In the genomic region with DNA sequence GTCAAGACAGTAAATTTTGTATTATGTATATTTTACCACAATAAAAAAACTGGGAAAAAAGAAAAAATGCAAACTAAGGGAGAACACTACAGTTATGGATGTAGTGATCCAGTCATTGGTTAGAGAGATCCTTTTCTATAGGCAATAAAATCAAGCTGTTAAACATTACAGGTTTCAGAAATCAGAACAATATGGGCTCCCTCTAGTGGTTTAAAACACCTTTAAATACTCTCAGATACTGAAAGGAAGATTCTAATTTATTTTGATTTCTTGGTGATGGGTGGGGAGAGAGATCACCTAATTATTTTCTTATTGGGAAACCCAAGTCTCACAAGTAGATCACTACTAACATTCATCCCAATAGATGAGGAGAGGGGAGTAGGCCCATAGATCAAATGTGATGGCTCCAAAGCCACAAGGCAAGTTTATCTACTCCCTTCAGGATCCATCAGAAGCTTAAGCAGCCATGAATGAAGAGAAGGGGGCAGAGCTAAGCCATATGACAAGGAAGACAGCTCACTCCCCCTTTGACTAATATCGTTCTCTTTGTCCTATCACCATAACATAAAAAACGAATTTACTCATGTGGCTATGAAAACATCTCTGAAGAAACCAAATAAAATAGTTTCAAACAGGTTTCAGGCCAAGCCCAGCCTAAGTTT, we compare ENCODE assay signal across 8 cellular contexts.
DNase-seq lines count a peak whose midpoint lies in the region; ATAC-seq and TF ChIP-seq lines count a peak whose summit lies in the region.

No MANE protein-coding gene starts in this region.

- no peaks in the 10 kb centered on the region for H3K79me2 ChIP-seq in KMS-11 (ENCODE audit: insufficient read depth, low read depth)

- DNase-seq in DMS114 treated with DMSO at 0.1 percent for 48 hours (lab: John Stamatoyannopoulos, UW; ENCODE audit: unreplicated experiment): peak; percentile 50
- DNase-seq in T-helper 17 cell: no peak
- DNase-seq in glomerular visceral epithelial cell (ENCODE audit: extremely low spot score): peak; percentile 6
- DNase-seq in transverse colon: no peak
- no peak for DNase-seq in aorta
- no peak for DNase-seq in stimulated activated CD4-positive, alpha-beta T cell treated with anti-CD3 and anti-CD28 coated beads, Interleukin-2, amount 100 ng/mL, for 48 hours
- DNase-seq in lower leg skin (ENCODE audit: low spot score in 2 of 2): no peak

- H3K27me3 ChIP-seq in KMS-11 (ENCODE audit: insufficient read depth, low read depth) (no peaks in the 10 kb centered on the region), transverse colon (no peaks in the 10 kb centered on the region), aorta (ENCODE audit: control insufficient read depth in 1 of 2, insufficient read depth in 2 of 2, low read length in 1 of 2) (no peaks in the 10 kb centered on the region)

- H3K4me3 ChIP-seq in KMS-11 (IDR thresholded peaks at IDR 0.05; ENCODE audit: insufficient read depth, low read depth, low read length): no peak overlapping the region
- no peak overlapping the region for H3K4me3 ChIP-seq in transverse colon
- H3K4me3 ChIP-seq in aorta (ENCODE audit: low read length in 2 of 2): no peak overlapping the region
- H3K4me3 ChIP-seq in lower leg skin (ENCODE audit: low read depth, poor library complexity, severe bottlenecking): no peak overlapping the region

- intact Hi-C loops in transverse colon (cut with DNase I; ENCODE audit: low total_unique reads): no loop called here
- intact Hi-C loops in aorta (cut with DNase I): loop anchor here in 1 of 2 donors (10.0 kb wide), 1 partner anchor 338 kb away; no protein-coding TSS in a partner anchor
- intact Hi-C loops in lower leg skin (cut with DNase I; ENCODE audit: low total_unique reads): no loop called here

- H3K27ac ChIP-seq in KMS-11: no peak overlapping the region
- H3K27ac ChIP-seq in transverse colon: no peak overlapping the region
- H3K27ac ChIP-seq in aorta (ENCODE audit: low read depth in 1 of 2, low read length in 2 of 2): no peak overlapping the region

- peak; percentile 68 for ATAC-seq in T-helper 17 cell
- no peak for ATAC-seq in aorta (ENCODE audit: low FRiP score)

- H3K9me3 ChIP-seq in T-helper 17 cell (ENCODE audit: control insufficient read depth, low read length, poor library complexity, severe bottlenecking) (no peaks in the 10 kb centered on the region), transverse colon (no peaks in the 10 kb centered on the region), aorta (ENCODE audit: control insufficient read depth, low read length) (no peaks in the 10 kb centered on the region)

- H2AFZ ChIP-seq in KMS-11 (ENCODE audit: low read depth): no peak overlapping the region

- H3K36me3 Mint-ChIP-seq in T-helper 17 cell (ENCODE audit: low read depth): no peaks in the 10 kb centered on the region

- H3K36me3 ChIP-seq in KMS-11 (ENCODE audit: insufficient read depth) (no peaks in the 10 kb centered on the region), transverse colon (no peaks in the 10 kb centered on the region), aorta (ENCODE audit: control insufficient read depth in 1 of 2, insufficient read depth in 2 of 2, low read length in 1 of 2) (no peaks in the 10 kb centered on the region)

- in situ Hi-C loops in transverse colon (cut with MboI; ENCODE audit: low pct_ligation_motif_present in 1 of 4, low pct_unique_long_range_greater_than_20kb in 1 of 4, low sequenced_read_pairs in 3 of 4): loop anchor here (10.0 to 25.0 kb wide), 4 partner anchors 278 to 541 kb away; no protein-coding TSS in a partner anchor

- no peak overlapping the region for H3K4me2 ChIP-seq in KMS-11

- no peaks in the 10 kb centered on the region for H3K4me1 ChIP-seq in KMS-11 (ENCODE audit: low read depth, poor library complexity, severe bottlenecking)
- H3K4me1 ChIP-seq in transverse colon: no peaks in the 10 kb centered on the region
- no peaks in the 10 kb centered on the region for H3K4me1 ChIP-seq in aorta (ENCODE audit: control insufficient read depth in 1 of 2, insufficient read depth in 2 of 2, low read length in 2 of 2)

- H3K27ac Mint-ChIP-seq in T-helper 17 cell: peak overlapping the region; percentile 79

- H3K27me3 Mint-ChIP-seq in T-helper 17 cell: no peaks in the 10 kb centered on the region

- TF ChIP-seq EP300 in transverse colon (IDR thresholded peaks at IDR 0.05; ENCODE audit: low read depth): no peak

- H3K4me3 Mint-ChIP-seq in T-helper 17 cell: no peak overlapping the region

- peaks cover 34% of the 10 kb centered on the region for H3K4me1 Mint-ChIP-seq in T-helper 17 cell

- WGBS in transverse colon (ENCODE audit: low coverage in 1 of 2), 2 donors: 32% methylated on average over 2 of the region's 2 CpGs
- 35 to 51% methylated on average over 2 of the region's 2 CpGs for WGBS in aorta, 2 donors
- WGBS in lower leg skin, 2 donors: 54 to 58% methylated on average over 2 of the region's 2 CpGs

- no peaks in the 10 kb centered on the region for H4K20me1 ChIP-seq in KMS-11 (ENCODE audit: insufficient read depth)

- TF ChIP-seq CTCF in KMS-11 (conservative IDR thresholded peaks at IDR 0.05; ENCODE audit: low read depth, low read length) (peak; percentile 10; the same call in 1 of the 2 replicates), transverse colon (IDR thresholded peaks at IDR 0.05) (peak; percentile 43 to 56 (median 49)), lower leg skin (IDR thresholded peaks at IDR 0.05) (no peak)

- no peak overlapping the region for H3K9ac ChIP-seq in KMS-11

- TF ChIP-seq POLR2A in transverse colon (IDR thresholded peaks at IDR 0.05) (no peak), lower leg skin (IDR thresholded peaks at IDR 0.05) (no peak)

Comparison
In these comparisons a context has a peak if more than half of its experiments do, and no peak if none do; other contexts are left out.
1. DNase-seq: peak in DMS114 treated with DMSO at 0.1 percent for 48 hours (single experiment) and glomerular visceral epithelial cell (single experiment); none in T-helper 17 cell (0 of 3), transverse colon (single experiment), aorta (0 of 2), stimulated activated CD4-positive, alpha-beta T cell treated with anti-CD3 and anti-CD28 coated beads, Interleukin-2, amount 100 ng/mL, for 48 hours (0 of 2) and lower leg skin (0 of 2).
2. CTCF ChIP-seq: peak in KMS-11 (single experiment) and transverse colon (5 of 5); none in lower leg skin (0 of 3).